1 cellular context compared by ENCODE assay signal in the genomic region with DNA sequence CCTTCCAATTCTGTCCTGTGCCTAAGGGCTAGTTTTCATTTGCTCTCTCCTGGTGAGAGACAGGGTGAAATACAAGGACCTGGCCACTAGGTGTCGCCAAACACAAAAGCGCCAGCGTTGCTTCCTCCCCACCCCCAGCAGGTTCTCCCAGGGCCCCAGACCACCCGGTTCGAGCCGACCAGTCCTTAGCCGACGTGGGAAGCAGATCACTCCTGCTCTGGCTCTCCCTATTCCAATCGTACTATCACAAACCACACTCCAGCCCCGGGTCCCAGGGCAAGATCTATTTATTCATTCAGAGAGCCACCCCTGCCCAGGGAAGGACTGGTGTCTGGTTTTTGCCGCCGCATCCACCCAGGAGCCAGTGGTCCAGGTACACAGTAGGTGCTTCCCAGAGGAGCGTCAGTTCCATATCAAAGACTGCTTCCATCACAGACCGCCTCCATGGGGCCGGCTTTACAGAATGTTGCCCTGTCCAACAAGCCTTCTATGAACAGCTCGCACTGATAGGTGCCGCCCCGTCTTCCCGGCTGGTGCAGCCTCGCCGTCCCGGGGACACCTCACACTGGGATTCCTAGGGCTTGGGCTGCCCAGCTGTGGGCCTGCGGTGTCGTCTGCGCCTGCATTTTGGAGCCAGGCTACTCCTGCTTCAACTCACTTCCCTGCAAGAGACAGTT.
TF ChIP-seq lines count a peak whose summit lies in the region.

No MANE protein-coding gene starts in this region.

TF ChIP-seq in HCT116, 20 proteins besides CTCF, POLR2A, EP300 and RAD21:
- TF ChIP-seq CBX3 (IDR thresholded peaks at IDR 0.05; ENCODE audit: low read depth) (no peak), JUND (IDR thresholded peaks at IDR 0.05) (no peak), ZNF274 (IDR thresholded peaks at IDR 0.05; ENCODE audit: low read depth, low read length) (no peak), SP1 (IDR thresholded peaks at IDR 0.05; ENCODE audit: low read depth) (no peak), EZH2phosphoT487 (IDR thresholded peaks at IDR 0.05; ENCODE audit: borderline replicate concordance) (no peak), MAX (IDR thresholded peaks at IDR 0.05) (no peak), POLR2AphosphoS5 (IDR thresholded peaks at IDR 0.05; ENCODE audit: low read depth, low read length) (no peak), EZH2 (IDR thresholded peaks at IDR 0.05) (no peak), FOSL1 (IDR thresholded peaks at IDR 0.05; ENCODE audit: low read depth) (no peak), SIN3A (IDR thresholded peaks at IDR 0.05; ENCODE audit: low read depth) (no peak), YY1 (IDR thresholded peaks at IDR 0.05; ENCODE audit: extremely low read depth, insufficient replicate concordance, low read depth, low read length) (no peak), CEBPB (IDR thresholded peaks at IDR 0.05; ENCODE audit: low read depth) (no peak), TCF7L2 (IDR thresholded peaks at IDR 0.05; ENCODE audit: borderline replicate concordance, extremely low read depth, insufficient read depth, insufficient read length) (no peak), SRF (IDR thresholded peaks at IDR 0.05; ENCODE audit: low read depth) (no peak), ZFX (IDR thresholded peaks at IDR 0.05) (no peak), ELF1 (IDR thresholded peaks at IDR 0.05; ENCODE audit: borderline replicate concordance, low read depth) (no peak)
